Comparison of ENCODE assay signal across 14 cellular contexts in genomic region chr6:3340358-3340798, GRCh38.
DNase-seq lines count a peak whose midpoint lies in the region; ATAC-seq and TF ChIP-seq lines count a peak whose summit lies in the region.
"Had no signal": no experiment of that assay in that cellular context is flagged by ENCODE, and none has a peak within 500 bp of the region (broad histone marks: within the 10 kb centered on the region; RNA-seq: fewer than 3 reads in every experiment).

No MANE protein-coding gene starts in this region.

- 86 to 92% methylated on average over 12 of the region's 12 CpGs for WGBS in mesodermal cell (ENCODE audit: insufficient coverage in 2 of 2), 2 experiments

- DNase-seq in epidermal melanocyte (ENCODE audit: insufficient read length, low spot score): peak; percentile 49
- no peak for DNase-seq in mucosa of descending colon
- DNase-seq in SKM-1 (lab: John Stamatoyannopoulos, UW; ENCODE audit: unreplicated experiment): no peak
- DNase-seq in NOMO-1 (lab: John Stamatoyannopoulos, UW; ENCODE audit: unreplicated experiment in 2 of 2): no peak
- DNase-seq in activated naive CD4-positive, alpha-beta T cell (lab: John Stamatoyannopoulos, UW): no peak
- DNase-seq: activated CD4-positive, alpha-beta T cell treated with anti-CD3 and anti-CD28 coated beads for 48 hours; activated T-cell treated with anti-CD3 and anti-CD28 coated beads, Interleukin-2, amount 50 U/mL, for 48 hours; C1 segment of cervical spinal cord; Karpas-422; left cardiac atrium; NCI-H187 treated with DMSO at 0.1 percent for 48 hours had no signal

- no peak for ATAC-seq in mucosa of descending colon
- ATAC-seq: left cardiac atrium had no signal

- no peaks in the 10 kb centered on the region for H3K9me3 ChIP-seq in HUES48 (ENCODE audit: control insufficient read depth, insufficient read depth, low read length)
- H3K9me3 ChIP-seq in mesodermal cell (ENCODE audit: control insufficient read depth, low read length): no peaks in the 10 kb centered on the region
- no peaks in the 10 kb centered on the region for H3K9me3 ChIP-seq in mucosa of descending colon

- H3K27me3 ChIP-seq in HUES48 (ENCODE audit: control insufficient read depth, insufficient read depth, low read length): no peaks in the 10 kb centered on the region

- intact Hi-C loops in mucosa of descending colon (cut with DNase I, micrococcal nuclease): no loop called here

- H3K4me3 ChIP-seq in HUES48 (ENCODE audit: low read depth, low read length) (no peak overlapping the region), mesodermal cell (ENCODE audit: extremely low read depth, insufficient read depth, low read length, poor library complexity, severe bottlenecking) (no peak overlapping the region), mucosa of descending colon (no peak overlapping the region)

- H3K27ac ChIP-seq in HUES48 (ENCODE audit: low read depth, low read length): peak overlapping the region; percentile 90
- H3K27ac ChIP-seq in mesodermal cell (ENCODE audit: low read depth, low read length, severe bottlenecking): peak overlapping the region; percentile 4
- H3K27ac ChIP-seq in temporal lobe (ENCODE audit: low read depth, low read length): peak overlapping the region; percentile 25

- no peak overlapping the region for H3K9ac ChIP-seq in HUES48 (ENCODE audit: low read depth, low read length)

- TF ChIP-seq CTCF in mucosa of descending colon (IDR thresholded peaks at IDR 0.05): no peak

- H3K36me3 ChIP-seq in HUES48 (ENCODE audit: control insufficient read depth, insufficient read depth, low read length) (no peaks in the 10 kb centered on the region), mesodermal cell (ENCODE audit: control insufficient read depth, insufficient read depth, low read length) (no peaks in the 10 kb centered on the region), mucosa of descending colon (ENCODE audit: low read depth) (no peaks in the 10 kb centered on the region)

- H3K4me1 ChIP-seq in HUES48 (ENCODE audit: control insufficient read depth, insufficient read depth, low read length): peaks cover 66% of the 10 kb centered on the region
- peaks cover 32% of the 10 kb centered on the region for H3K4me1 ChIP-seq in mesodermal cell (ENCODE audit: control insufficient read depth, insufficient read depth, low read length, poor library complexity, severe bottlenecking)
- peaks cover 17% of the 10 kb centered on the region for H3K4me1 ChIP-seq in mucosa of descending colon (ENCODE audit: low read depth)

Comparison
In these comparisons a context has a peak if more than half of its experiments do, and no peak if none do; other contexts are left out.
1. H3K27ac ChIP-seq: peak in every context shown above with its lines; median percentile 90 in HUES48; 25 in temporal lobe; 4 in mesodermal cell.